ENCODE assay signal across 6 cellular contexts in the genomic region with DNA sequence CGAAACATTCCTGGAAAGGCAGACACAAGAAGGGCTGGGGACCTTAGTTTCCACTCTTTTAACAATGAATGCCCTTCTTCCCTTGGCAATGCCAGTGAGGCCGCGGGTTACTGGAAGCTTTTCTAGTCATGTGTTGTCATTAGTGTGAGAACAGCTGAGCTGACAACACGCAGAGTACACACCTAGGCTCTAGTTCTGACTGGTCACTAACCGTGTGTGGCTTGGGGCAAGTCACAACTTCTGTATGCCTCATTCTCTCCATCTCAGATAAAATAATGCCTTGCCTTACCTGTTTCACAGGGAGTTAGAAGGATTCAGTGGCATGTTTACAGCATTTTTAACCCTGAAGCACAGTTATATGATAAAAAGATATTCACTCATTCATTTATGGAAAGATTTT.
"Had no signal": no experiment of that assay in that cellular context is flagged by ENCODE, and none has a peak within 500 bp of the region (broad histone marks: within the 10 kb centered on the region; RNA-seq: fewer than 3 reads in every experiment).

No MANE protein-coding gene starts in this region.

- ATAC-seq: HepG2 had no signal

- H3K4me3 ChIP-seq: GM23248 had no signal

- FAIRE-seq: HepG2 had no signal

- DNase-seq: GM23248, GOT3, H9, HCEC 1CT, KBM-7 had no signal
